Comparison of ENCODE assay signal across 12 cellular contexts in the genomic region with DNA sequence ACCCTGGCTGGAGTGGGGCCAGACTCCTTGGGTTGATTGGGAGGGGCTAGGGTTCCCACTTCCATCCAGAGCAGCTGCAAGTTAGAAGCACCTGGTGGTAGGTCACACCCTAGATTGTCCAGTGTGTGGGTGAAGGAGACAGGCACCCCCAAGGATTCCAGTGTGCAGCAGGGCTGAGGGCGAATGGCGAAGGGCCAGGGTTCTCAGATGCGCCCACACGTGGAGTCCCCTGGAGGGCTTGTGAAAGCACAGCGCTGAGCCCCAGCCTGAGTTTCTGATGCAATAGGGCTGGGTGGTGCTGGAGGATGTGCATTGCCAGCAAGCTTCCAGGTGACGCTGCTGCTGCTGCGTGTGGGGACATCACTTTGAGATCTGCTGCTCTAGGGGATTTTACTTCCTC. TPM values are rescaled to one million over a fixed set of nuclear protein-coding genes. Genes with fewer than 3 reads are reported as not detected.
DNase-seq lines count a peak whose midpoint lies in the region; ATAC-seq, FAIRE-seq and TF ChIP-seq lines count a peak whose summit lies in the region.
"Had no signal": no experiment of that assay in that cellular context is flagged by ENCODE, and none has a peak within 500 bp of the region (broad histone marks: within the 10 kb centered on the region; RNA-seq: fewer than 3 reads in every experiment).

No MANE protein-coding gene starts in this region.

- no peaks in the 10 kb centered on the region for H3K36me3 Mint-ChIP-seq in chondrocyte (ENCODE audit: low read depth)

- H3K4me1 Mint-ChIP-seq in stimulated activated naive CD8-positive, alpha-beta T cell treated with anti-CD3 and anti-CD28 coated beads, Interleukin-15, amount 100 ng/mL, for 72 hours = peaks cover 19% of the 10 kb centered on the region
- H3K4me1 Mint-ChIP-seq in chondrocyte (ENCODE audit: low read depth) = peaks cover 29% of the 10 kb centered on the region

- H3K27ac Mint-ChIP-seq in stimulated activated naive CD8-positive, alpha-beta T cell treated with anti-CD3 and anti-CD28 coated beads, Interleukin-15, amount 100 ng/mL, for 72 hours = no peak overlapping the region
- no peak overlapping the region for H3K27ac Mint-ChIP-seq in chondrocyte (ENCODE audit: unreplicated experiment)
- H3K27ac Mint-ChIP-seq: activated CD4-positive, alpha-beta T cell treated with anti-CD3 and anti-CD28 coated beads, Interleukin-2, amount 10 ng/mL, durations not matched to agents 7 days and 5 days had no signal

- DNase-seq in stimulated activated naive CD8-positive, alpha-beta T cell treated with anti-CD3 and anti-CD28 coated beads, Interleukin-15, amount 100 ng/mL, for 72 hours = peak; percentile 23
- no peak for DNase-seq in stimulated activated naive CD8-positive, alpha-beta T cell treated with anti-CD3 and anti-CD28 coated beads, Interleukin-15, Interleukin-2, amounts not matched to agents 100 U/mL and 50 U/mL, for 24 hours
- DNase-seq in NOMO-1 treated with DMSO at 0.1 percent for 48 hours (lab: John Stamatoyannopoulos, UW; ENCODE audit: unreplicated experiment) (peak; percentile 58), chondrocyte (ENCODE audit: low spot score) (peak; percentile 59), NCI-H128 (lab: John Stamatoyannopoulos, UW; ENCODE audit: unreplicated experiment) (no peak), RCC 7860 (ENCODE audit: low spot score) (no peak), HUDEP-2 (lab: John Stamatoyannopoulos, UW; ENCODE audit: unreplicated experiment in 76 of 76) (no peak)
- DNase-seq in activated CD4-positive, alpha-beta T cell treated with anti-CD3 and anti-CD28 coated beads, Interleukin-2, amount 50 U/mL, for 48 hours = no peak

- H3K27me3 Mint-ChIP-seq in stimulated activated naive CD8-positive, alpha-beta T cell treated with anti-CD3 and anti-CD28 coated beads, Interleukin-15, amount 100 ng/mL, for 72 hours = peaks cover 8% of the 10 kb centered on the region
- H3K27me3 Mint-ChIP-seq in chondrocyte (ENCODE audit: low read depth) = no peaks in the 10 kb centered on the region
- H3K27me3 Mint-ChIP-seq: activated CD4-positive, alpha-beta T cell treated with anti-CD3 and anti-CD28 coated beads, Interleukin-2, amount 10 ng/mL, durations not matched to agents 7 days and 5 days; effector memory CD8-positive, alpha-beta T cell had no signal

- no peaks in the 10 kb centered on the region for H3K9me3 Mint-ChIP-seq in stimulated activated naive CD8-positive, alpha-beta T cell treated with anti-CD3 and anti-CD28 coated beads, Interleukin-15, amount 100 ng/mL, for 72 hours
- no peaks in the 10 kb centered on the region for H3K9me3 Mint-ChIP-seq in chondrocyte (ENCODE audit: low read depth)
- H3K9me3 Mint-ChIP-seq: activated CD4-positive, alpha-beta T cell treated with anti-CD3 and anti-CD28 coated beads, Interleukin-2, amount 10 ng/mL, durations not matched to agents 7 days and 5 days; effector memory CD8-positive, alpha-beta T cell had no signal

- ATAC-seq in stimulated activated naive CD8-positive, alpha-beta T cell treated with anti-CD3 and anti-CD28 coated beads, Interleukin-15, amount 100 ng/mL, for 72 hours = peak; percentile 72
- no peak for ATAC-seq in stimulated activated naive CD8-positive, alpha-beta T cell treated with anti-CD3 and anti-CD28 coated beads, Interleukin-15, Interleukin-2, amounts not matched to agents 100 U/mL and 50 U/mL, for 24 hours

- FAIRE-seq in RCC 7860 (lab: Jason Lieb, UNC) = no peak

- TF ChIP-seq CTCF in chondrocyte (IDR thresholded peaks at IDR 0.05) = no peak

- H3K4me3 Mint-ChIP-seq in stimulated activated naive CD8-positive, alpha-beta T cell treated with anti-CD3 and anti-CD28 coated beads, Interleukin-15, amount 100 ng/mL, for 72 hours = no peak overlapping the region
- H3K4me3 Mint-ChIP-seq in chondrocyte (ENCODE audit: unreplicated experiment) = no peak overlapping the region
- H3K4me3 Mint-ChIP-seq: activated CD4-positive, alpha-beta T cell treated with anti-CD3 and anti-CD28 coated beads, Interleukin-2, amount 10 ng/mL, durations not matched to agents 7 days and 5 days; effector memory CD8-positive, alpha-beta T cell; T-helper 17 cell had no signal

RNA-seq across cellular contexts. Expression of gene TBATA, which starts 25.4 kb away (rescaled TPM):
- not detected in 3 replicates for total RNA-seq in chondrocyte
- total RNA-seq: activated CD4-positive, alpha-beta T cell treated with anti-CD3 and anti-CD28 coated beads, Interleukin-2, amount 10 ng/mL, durations not matched to agents 7 days and 5 days; renal cortical epithelial cell; T-helper 17 cell had no signal

RNA-seq across cellular contexts. Expression of gene SGPL1, which starts 56.0 kb away (rescaled TPM):
- total RNA-seq in chondrocyte = 44.2 to 71.8 TPM (median 60.5 TPM) in 3 replicates

Comparison
In these comparisons a context has a peak if more than half of its experiments do, and no peak if none do; other contexts are left out.
1. DNase-seq: peak in stimulated activated naive CD8-positive, alpha-beta T cell treated with anti-CD3 and anti-CD28 coated beads, Interleukin-15, amount 100 ng/mL, for 72 hours (2 of 2), NOMO-1 treated with DMSO at 0.1 percent for 48 hours (single experiment) and chondrocyte (single experiment); none in stimulated activated naive CD8-positive, alpha-beta T cell treated with anti-CD3 and anti-CD28 coated beads, Interleukin-15, Interleukin-2, amounts not matched to agents 100 U/mL and 50 U/mL, for 24 hours (single experiment), NCI-H128 (single experiment), RCC 7860 (single experiment), activated CD4-positive, alpha-beta T cell treated with anti-CD3 and anti-CD28 coated beads, Interleukin-2, amount 50 U/mL, for 48 hours (0 of 2) and HUDEP-2 (0 of 76).